ENCODE assay signal across 12 cellular contexts in the genomic region with DNA sequence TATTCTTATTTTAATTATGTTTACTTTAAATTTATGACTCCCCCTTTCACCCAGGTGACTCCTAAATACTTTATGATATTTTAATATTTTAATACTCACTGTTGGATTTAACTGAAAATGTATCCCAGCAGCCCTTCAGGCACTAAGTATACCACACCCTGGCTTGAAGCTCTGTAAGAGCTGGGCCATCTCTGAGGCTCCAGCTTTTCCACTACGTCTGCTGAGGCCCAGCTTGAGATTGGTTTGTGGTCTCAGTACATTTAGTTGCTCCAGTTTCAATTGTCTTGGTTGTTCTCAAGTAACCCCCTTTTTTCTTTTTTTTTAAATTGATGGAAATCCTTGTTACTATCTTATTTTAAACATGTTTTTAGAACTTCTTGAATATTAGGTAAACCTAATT. TPM values are rescaled to one million over a fixed set of nuclear protein-coding genes. Genes with fewer than 3 reads are reported as not detected.
"Had no signal": no experiment of that assay in that cellular context is flagged by ENCODE, and none has a peak within 500 bp of the region (broad histone marks: within the 10 kb centered on the region; RNA-seq: fewer than 3 reads in every experiment).

No MANE protein-coding gene starts in this region.

- ATAC-seq: stimulated activated effector memory CD8-positive, alpha-beta T cell treated with anti-CD3 and anti-CD28 coated beads, Interleukin-12 subunit alpha, Interleukin-12 subunit beta, amount 100 ng/mL, for 72 hours; T-helper 17 cell had no signal

- DNase-seq: activated CD4-positive, alpha-beta T cell treated with anti-CD3 and anti-CD28 coated beads, Interleukin-2, amount 50 U/mL, for 4 hours; activated gamma-delta T cell; activated T-cell treated with anti-CD3 and anti-CD28 coated beads, Interleukin-2, amount 50 U/mL, for 1 hour; anterior cingulate cortex; esophagus squamous epithelium; head of caudate nucleus; mesendoderm; nephron progenitor cell; ovary; T-helper 17 cell had no signal

- H3K9me3 ChIP-seq: esophagus squamous epithelium, ovary had no signal

- H3K27me3 ChIP-seq: esophagus squamous epithelium, ovary had no signal

- H3K27ac ChIP-seq: esophagus squamous epithelium, ovary, skin epidermis had no signal

- H3K36me3 ChIP-seq: ovary had no signal

- H3K4me3 ChIP-seq: esophagus squamous epithelium, ovary, skin epidermis had no signal

RNA-seq across cellular contexts. Expression of a gene that starts 27.0 kb away (rescaled TPM):
- total RNA-seq: T-helper 17 cell had no signal
- polyA plus RNA-seq: ovary had no signal
